ENCODE assay signal across 15 cellular contexts in genomic region chr9:128397831-128398230, GRCh38.
"Had no signal": no experiment of that assay in that cellular context is flagged by ENCODE, and none has a peak within 500 bp of the region (broad histone marks: within the 10 kb centered on the region; RNA-seq: fewer than 3 reads in every experiment).

No MANE protein-coding gene starts in this region.

- H3K27ac Mint-ChIP-seq: activated CD8-positive, alpha-beta T cell treated with anti-CD3 and anti-CD28 coated beads for 36 hours; activated naive CD8-positive, alpha-beta T cell treated with anti-CD3 and anti-CD28 coated beads, Interleukin-2, amount 10 ng/mL, durations not matched to agents 7 days and 5 days; activated T-cell treated with anti-CD3 and anti-CD28 coated beads, Interleukin-2, amount 50 U/mL, for 72 hours; nephron progenitor cell had no signal

- H3K4me3 ChIP-seq: colonic mucosa, ovary, skin epidermis had no signal

- H3K9me3 Mint-ChIP-seq: activated CD8-positive, alpha-beta T cell treated with anti-CD3 and anti-CD28 coated beads for 36 hours; activated naive CD8-positive, alpha-beta T cell treated with anti-CD3 and anti-CD28 coated beads, Interleukin-2, amount 10 ng/mL, durations not matched to agents 7 days and 5 days; activated T-cell treated with anti-CD3 and anti-CD28 coated beads, Interleukin-2, amount 50 U/mL, for 72 hours; effector memory CD8-positive, alpha-beta T cell; nephron progenitor cell had no signal

- H3K36me3 Mint-ChIP-seq: activated naive CD8-positive, alpha-beta T cell treated with anti-CD3 and anti-CD28 coated beads, Interleukin-2, amount 10 ng/mL, durations not matched to agents 7 days and 5 days had no signal

- DNase-seq: activated CD4-positive, alpha-beta T cell treated with anti-CD3 and anti-CD28 coated beads for 4 hours; activated CD8-positive, alpha-beta memory T cell treated with anti-CD3 and anti-CD28 coated beads, Interleukin-2, amount 50 U/mL, for 4 hours; activated CD8-positive, alpha-beta T cell treated with anti-CD3 and anti-CD28 coated beads for 36 hours; activated gamma-delta T cell treated with Interleukin-2 at 50 U/mL for 16 hours; activated naive CD8-positive, alpha-beta T cell treated with anti-CD3 and anti-CD28 coated beads, Interleukin-2, amount 10 ng/mL, durations not matched to agents 7 days and 5 days; activated T-cell treated with anti-CD3 and anti-CD28 coated beads, Interleukin-2, amount 50 U/mL, for 72 hours; colonic mucosa; effector memory CD8-positive, alpha-beta T cell; erythroblast; left ventricle myocardium superior; mesendoderm; nephron progenitor cell; ovary had no signal

- H3K27ac ChIP-seq: ascending aorta, colonic mucosa, ovary had no signal

- H3K4me3 Mint-ChIP-seq: activated CD8-positive, alpha-beta T cell treated with anti-CD3 and anti-CD28 coated beads for 36 hours; activated naive CD8-positive, alpha-beta T cell treated with anti-CD3 and anti-CD28 coated beads, Interleukin-2, amount 10 ng/mL, durations not matched to agents 7 days and 5 days; activated T-cell treated with anti-CD3 and anti-CD28 coated beads, Interleukin-2, amount 50 U/mL, for 72 hours; effector memory CD8-positive, alpha-beta T cell; nephron progenitor cell had no signal

- H3K36me3 ChIP-seq: colonic mucosa, ovary had no signal

- H3K9me3 ChIP-seq: ascending aorta, colonic mucosa, ovary had no signal

- H3K27me3 ChIP-seq: ascending aorta, colonic mucosa, ovary had no signal

- ATAC-seq: activated CD8-positive, alpha-beta T cell treated with anti-CD3 and anti-CD28 coated beads for 36 hours; effector memory CD8-positive, alpha-beta T cell had no signal

- H3K4me1 ChIP-seq: ascending aorta, colonic mucosa had no signal
